Comparison of ENCODE assay signal across 13 cellular contexts in genomic region chr16:51402239-51402638, GRCh38.
A peak's percentile ranks its signal among the peaks of the same experiment; 100 is the strongest.
DNase-seq lines count a peak whose midpoint lies in the region; ATAC-seq and TF ChIP-seq lines count a peak whose summit lies in the region.
"Had no signal": no experiment of that assay in that cellular context is flagged by ENCODE, and none has a peak within 500 bp of the region (broad histone marks: within the 10 kb centered on the region; RNA-seq: fewer than 3 reads in every experiment).

No MANE protein-coding gene starts in this region.

- peak; percentile 61 for DNase-seq in NCI-H526 treated with DMSO at 0.1 percent for 48 hours (lab: John Stamatoyannopoulos, UW)
- DNase-seq in hepatocyte (ENCODE audit: low spot score), result no peak
- no peak for DNase-seq in right lobe of liver
- no peak for DNase-seq in vagina (ENCODE audit: extremely low spot score in 2 of 2)
- no peak for DNase-seq in DMS153 (lab: John Stamatoyannopoulos, UW)
- no peak for DNase-seq in SW 1271 (lab: John Stamatoyannopoulos, UW)
- DNase-seq in hippocampal formation (lab: John Stamatoyannopoulos, UW), result no peak
- DNase-seq: CD4-positive, alpha-beta memory T cell; DMS79 treated with DMSO at 0.1 percent for 48 hours; GF-D8; H9 had no signal

- H4K20me1 ChIP-seq in hepatocyte (ENCODE audit: insufficient read depth, poor library complexity, severe bottlenecking), result no peaks in the 10 kb centered on the region
- H4K20me1 ChIP-seq: BLaER1 had no signal

- TF ChIP-seq CTCF in hepatocyte (IDR thresholded peaks at IDR 0.05; ENCODE audit: poor library complexity) (no peak), right lobe of liver (IDR thresholded peaks at IDR 0.05) (no peak), vagina (IDR thresholded peaks at IDR 0.05) (no peak)

- H3K9me3 ChIP-seq in hepatocyte (ENCODE audit: low read depth) (no peaks in the 10 kb centered on the region), right lobe of liver (no peaks in the 10 kb centered on the region), vagina (no peaks in the 10 kb centered on the region)

- H3K4me1 ChIP-seq in hepatocyte (ENCODE audit: insufficient read depth) (no peaks in the 10 kb centered on the region), right lobe of liver (peaks cover 0 to 64% (median 28%) of the 10 kb centered on the region in 4 donors), vagina (no peaks in the 10 kb centered on the region)
- H3K4me1 ChIP-seq: BLaER1 had no signal

- intact Hi-C loops in right lobe of liver (cut with DNase I), result no loop called here
- intact Hi-C loops in vagina (cut with DNase I), result no loop called here

- TF ChIP-seq POLR2A in right lobe of liver (IDR thresholded peaks at IDR 0.05) (no peak), vagina (IDR thresholded peaks at IDR 0.05) (no peak)

- H3K27ac ChIP-seq in hepatocyte (peak overlapping the region; percentile 62), right lobe of liver (peak overlapping the region; percentile 61 to 89 (median 89)), vagina (peak overlapping the region; percentile 46)
- H3K27ac ChIP-seq: BLaER1 had no signal

- no peak overlapping the region for H2AFZ ChIP-seq in hepatocyte

- H3K36me3 ChIP-seq in hepatocyte (replicated peaks; ENCODE audit: insufficient read depth, low read depth), result no peaks in the 10 kb centered on the region
- no peaks in the 10 kb centered on the region for H3K36me3 ChIP-seq in right lobe of liver
- H3K36me3 ChIP-seq in vagina, result no peaks in the 10 kb centered on the region
- H3K36me3 ChIP-seq: BLaER1 had no signal

- H3K4me3 ChIP-seq in hepatocyte, result no peak overlapping the region
- H3K4me3 ChIP-seq in right lobe of liver, result no peak overlapping the region
- no peak overlapping the region for H3K4me3 ChIP-seq in vagina
- H3K4me3 ChIP-seq: BLaER1 had no signal

- ATAC-seq in right lobe of liver (peak; percentile 31 to 67 (median 42)), HG02610 (IDR thresholded peaks at IDR 0.05; ENCODE audit: unreplicated experiment) (no peak)

- H3K9me2 ChIP-seq in hepatocyte (replicated peaks; ENCODE audit: insufficient read depth), result no peaks in the 10 kb centered on the region

- H3K27me3 ChIP-seq in hepatocyte (no peaks in the 10 kb centered on the region), right lobe of liver (no peaks in the 10 kb centered on the region), vagina (no peaks in the 10 kb centered on the region)
- H3K27me3 ChIP-seq: BLaER1 had no signal

- 97% methylated on average over 1 of the region's 1 CpG for WGBS in hepatocyte (ENCODE audit: low lambda C conversion rate, missing lambda C conversion rate)
- 42% methylated on average over 1 of the region's 1 CpG for WGBS in right lobe of liver (ENCODE audit: insufficient coverage, low coverage, low lambda C conversion rate, missing lambda C conversion rate)

- no peaks in the 10 kb centered on the region for H3K79me2 ChIP-seq in hepatocyte

- H3K4me2 ChIP-seq in hepatocyte, result no peak overlapping the region
- H3K4me2 ChIP-seq: BLaER1 had no signal
